ENCODE assay signal across 1 cellular context in the genomic region with DNA sequence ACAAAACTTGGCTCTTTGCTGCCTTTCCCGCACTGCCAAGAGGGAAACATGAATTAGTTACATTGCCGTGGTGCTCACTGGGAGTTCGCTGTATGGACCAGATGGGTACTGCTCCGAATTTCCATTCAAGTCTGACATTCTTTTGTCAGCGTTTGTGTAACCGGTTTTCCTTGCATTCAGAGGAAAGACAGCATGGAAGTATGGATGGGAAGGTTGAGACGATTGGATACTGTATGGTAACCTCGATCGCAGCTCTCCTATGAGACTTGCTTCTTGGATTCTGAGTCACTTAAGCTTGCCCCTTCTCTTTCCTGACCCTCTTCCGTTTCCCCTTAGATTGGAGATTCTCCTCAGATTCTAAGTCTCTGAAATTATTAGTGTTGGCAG.
TF ChIP-seq lines count a peak whose summit lies in the region.

No MANE protein-coding gene starts in this region.

TF ChIP-seq in K562, 482 proteins besides CTCF, POLR2A, EP300 and RAD21 (continued from another document):
- TF ChIP-seq, protein P1, sequence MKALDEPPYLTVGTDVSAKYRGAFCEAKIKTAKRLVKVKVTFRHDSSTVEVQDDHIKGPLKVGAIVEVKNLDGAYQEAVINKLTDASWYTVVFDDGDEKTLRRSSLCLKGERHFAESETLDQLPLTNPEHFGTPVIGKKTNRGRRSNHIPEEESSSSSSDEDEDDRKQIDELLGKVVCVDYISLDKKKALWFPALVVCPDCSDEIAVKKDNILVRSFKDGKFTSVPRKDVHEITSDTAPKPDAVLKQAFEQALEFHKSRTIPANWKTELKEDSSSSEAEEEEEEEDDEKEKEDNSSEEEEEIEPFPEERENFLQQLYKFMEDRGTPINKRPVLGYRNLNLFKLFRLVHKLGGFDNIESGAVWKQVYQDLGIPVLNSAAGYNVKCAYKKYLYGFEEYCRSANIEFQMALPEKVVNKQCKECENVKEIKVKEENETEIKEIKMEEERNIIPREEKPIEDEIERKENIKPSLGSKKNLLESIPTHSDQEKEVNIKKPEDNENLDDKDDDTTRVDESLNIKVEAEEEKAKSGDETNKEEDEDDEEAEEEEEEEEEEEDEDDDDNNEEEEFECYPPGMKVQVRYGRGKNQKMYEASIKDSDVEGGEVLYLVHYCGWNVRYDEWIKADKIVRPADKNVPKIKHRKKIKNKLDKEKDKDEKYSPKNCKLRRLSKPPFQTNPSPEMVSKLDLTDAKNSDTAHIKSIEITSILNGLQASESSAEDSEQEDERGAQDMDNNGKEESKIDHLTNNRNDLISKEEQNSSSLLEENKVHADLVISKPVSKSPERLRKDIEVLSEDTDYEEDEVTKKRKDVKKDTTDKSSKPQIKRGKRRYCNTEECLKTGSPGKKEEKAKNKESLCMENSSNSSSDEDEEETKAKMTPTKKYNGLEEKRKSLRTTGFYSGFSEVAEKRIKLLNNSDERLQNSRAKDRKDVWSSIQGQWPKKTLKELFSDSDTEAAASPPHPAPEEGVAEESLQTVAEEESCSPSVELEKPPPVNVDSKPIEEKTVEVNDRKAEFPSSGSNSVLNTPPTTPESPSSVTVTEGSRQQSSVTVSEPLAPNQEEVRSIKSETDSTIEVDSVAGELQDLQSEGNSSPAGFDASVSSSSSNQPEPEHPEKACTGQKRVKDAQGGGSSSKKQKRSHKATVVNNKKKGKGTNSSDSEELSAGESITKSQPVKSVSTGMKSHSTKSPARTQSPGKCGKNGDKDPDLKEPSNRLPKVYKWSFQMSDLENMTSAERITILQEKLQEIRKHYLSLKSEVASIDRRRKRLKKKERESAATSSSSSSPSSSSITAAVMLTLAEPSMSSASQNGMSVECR (CRISPR knock-in tag; IDR thresholded peaks at IDR 0.05), result peak; percentile 15; the same call in 1 of the 2 replicates
- TF ChIP-seq FOSL1 (tag; conservative IDR thresholded peaks at IDR 0.05) (peak; percentile 53; the same call in 1 of the 2 replicates), TAF9B (IDR thresholded peaks at IDR 0.05; ENCODE audit: partially characterized antibody) (no peak), ZNF143 (CRISPR knock-in tag; IDR thresholded peaks at IDR 0.05) (peak; percentile 61; the same call in 1 of the 2 replicates), ZNF644 (tag; IDR thresholded peaks at IDR 0.05; ENCODE audit: low read depth) (0 out of 2 replicates have a peak, but pooled peaks have one; percentile 14), KLF13 (tag; IDR thresholded peaks at IDR 0.05; ENCODE audit: borderline replicate concordance, low read depth) (no peak), MEF2D (tag; conservative IDR thresholded peaks at IDR 0.05; ENCODE audit: low read depth) (no peak), ZNF764 (CRISPR knock-in tag; IDR thresholded peaks at IDR 0.05; ENCODE audit: low read depth) (no peak), HDAC8 (tag; IDR thresholded peaks at IDR 0.05) (no peak), ZNF639 (CRISPR knock-in tag; conservative IDR thresholded peaks at IDR 0.05 in 1 of 2, IDR thresholded peaks at IDR 0.05 in 1 of 2) (no peak), PCBP1 (IDR thresholded peaks at IDR 0.05; ENCODE audit: low read depth, low read length, poor library complexity, severe bottlenecking) (no peak), CREBBP (IDR thresholded peaks at IDR 0.05; ENCODE audit: low read depth, low read length) (no peak), PHB2 (IDR thresholded peaks at IDR 0.05; ENCODE audit: low read depth) (no peak), ZNF133 (CRISPR knock-in tag; IDR thresholded peaks at IDR 0.05) (no peak), SREBF2 (CRISPR knock-in tag; IDR thresholded peaks at IDR 0.05) (0 out of 2 replicates have a peak, but pooled peaks have one; percentile 74), BRD4 (IDR thresholded peaks at IDR 0.05) (0 out of 2 replicates have a peak, but pooled peaks have one; percentile 10), SAP30 (IDR thresholded peaks at IDR 0.05; ENCODE audit: borderline replicate concordance, insufficient read depth, low read depth, low read length, poor library complexity, severe bottlenecking) (peak; percentile 10), MTA1 (IDR thresholded peaks at IDR 0.05; ENCODE audit: borderline replicate concordance) (no peak), TRIM24 (IDR thresholded peaks at IDR 0.05) (no peak), ZNF766 (CRISPR knock-in tag; conservative IDR thresholded peaks at IDR 0.05) (no peak), ATF1 (CRISPR knock-in tag; IDR thresholded peaks at IDR 0.05) (no peak), ATF1 (tag; IDR thresholded peaks at IDR 0.05) (no peak), HOXB6 (CRISPR knock-in tag; IDR thresholded peaks at IDR 0.05; ENCODE audit: borderline replicate concordance) (no peak), ADNP (tag; IDR thresholded peaks at IDR 0.05) (no peak), CREM (IDR thresholded peaks at IDR 0.05; ENCODE audit: low read depth) (no peak), ZZZ3 (IDR thresholded peaks at IDR 0.05) (no peak), ATF6 (CRISPR knock-in tag; IDR thresholded peaks at IDR 0.05) (peak; percentile 72; the same call in 1 of the 2 replicates)
- TF ChIP-seq, protein P2, sequence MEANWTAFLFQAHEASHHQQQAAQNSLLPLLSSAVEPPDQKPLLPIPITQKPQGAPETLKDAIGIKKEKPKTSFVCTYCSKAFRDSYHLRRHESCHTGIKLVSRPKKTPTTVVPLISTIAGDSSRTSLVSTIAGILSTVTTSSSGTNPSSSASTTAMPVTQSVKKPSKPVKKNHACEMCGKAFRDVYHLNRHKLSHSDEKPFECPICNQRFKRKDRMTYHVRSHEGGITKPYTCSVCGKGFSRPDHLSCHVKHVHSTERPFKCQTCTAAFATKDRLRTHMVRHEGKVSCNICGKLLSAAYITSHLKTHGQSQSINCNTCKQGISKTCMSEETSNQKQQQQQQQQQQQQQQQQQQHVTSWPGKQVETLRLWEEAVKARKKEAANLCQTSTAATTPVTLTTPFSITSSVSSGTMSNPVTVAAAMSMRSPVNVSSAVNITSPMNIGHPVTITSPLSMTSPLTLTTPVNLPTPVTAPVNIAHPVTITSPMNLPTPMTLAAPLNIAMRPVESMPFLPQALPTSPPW (CRISPR knock-in tag; IDR thresholded peaks at IDR 0.05), result no peak
- TF ChIP-seq, protein P3, sequence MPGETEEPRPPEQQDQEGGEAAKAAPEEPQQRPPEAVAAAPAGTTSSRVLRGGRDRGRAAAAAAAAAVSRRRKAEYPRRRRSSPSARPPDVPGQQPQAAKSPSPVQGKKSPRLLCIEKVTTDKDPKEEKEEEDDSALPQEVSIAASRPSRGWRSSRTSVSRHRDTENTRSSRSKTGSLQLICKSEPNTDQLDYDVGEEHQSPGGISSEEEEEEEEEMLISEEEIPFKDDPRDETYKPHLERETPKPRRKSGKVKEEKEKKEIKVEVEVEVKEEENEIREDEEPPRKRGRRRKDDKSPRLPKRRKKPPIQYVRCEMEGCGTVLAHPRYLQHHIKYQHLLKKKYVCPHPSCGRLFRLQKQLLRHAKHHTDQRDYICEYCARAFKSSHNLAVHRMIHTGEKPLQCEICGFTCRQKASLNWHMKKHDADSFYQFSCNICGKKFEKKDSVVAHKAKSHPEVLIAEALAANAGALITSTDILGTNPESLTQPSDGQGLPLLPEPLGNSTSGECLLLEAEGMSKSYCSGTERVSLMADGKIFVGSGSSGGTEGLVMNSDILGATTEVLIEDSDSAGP (CRISPR knock-in tag; IDR thresholded peaks at IDR 0.05), result no peak
- TF ChIP-seq, protein P4, sequence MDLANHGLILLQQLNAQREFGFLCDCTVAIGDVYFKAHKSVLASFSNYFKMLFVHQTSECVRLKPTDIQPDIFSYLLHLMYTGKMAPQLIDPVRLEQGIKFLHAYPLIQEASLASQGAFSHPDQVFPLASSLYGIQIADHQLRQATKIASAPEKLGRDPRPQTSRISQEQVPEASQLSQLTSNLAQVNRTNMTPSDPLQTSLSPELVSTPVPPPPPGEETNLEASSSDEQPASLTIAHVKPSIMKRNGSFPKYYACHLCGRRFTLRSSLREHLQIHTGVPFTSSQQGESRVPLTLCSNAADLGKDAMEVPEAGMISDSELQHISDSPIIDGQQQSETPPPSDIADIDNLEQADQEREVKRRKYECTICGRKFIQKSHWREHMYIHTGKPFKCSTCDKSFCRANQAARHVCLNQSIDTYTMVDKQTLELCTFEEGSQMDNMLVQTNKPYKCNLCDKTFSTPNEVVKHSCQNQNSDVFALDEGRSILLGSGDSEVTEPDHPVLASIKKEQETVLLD (IDR thresholded peaks at IDR 0.05), result no peak
